8 cellular contexts compared by ENCODE assay signal in the genomic region with DNA sequence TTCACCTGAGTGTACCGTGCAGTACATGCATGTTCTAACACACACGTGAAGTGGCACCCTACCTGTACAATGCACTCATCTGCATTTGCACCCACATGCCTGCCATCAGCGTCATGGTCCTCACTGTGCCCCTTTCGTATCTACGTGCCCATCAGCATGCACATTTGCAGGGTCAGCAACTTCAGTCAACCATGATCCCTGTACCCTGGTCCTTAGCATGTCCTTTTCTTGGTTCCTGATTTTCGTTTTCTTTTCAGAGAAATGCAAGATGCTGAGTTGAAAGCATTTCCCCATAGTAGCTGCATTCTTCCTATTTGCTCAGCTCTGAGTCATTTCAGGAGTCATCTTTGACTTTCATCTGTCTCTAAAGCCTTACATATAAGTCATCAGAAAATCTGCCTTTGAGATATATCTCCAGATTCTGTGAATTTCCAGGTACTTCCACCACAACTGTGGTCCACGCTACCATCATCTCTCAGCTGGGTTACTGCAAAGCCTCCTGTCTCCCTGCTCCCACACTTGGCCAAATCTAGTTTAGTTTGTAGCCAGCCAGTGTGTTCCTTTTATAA. TPM values are rescaled to one million over a fixed set of nuclear protein-coding genes. Genes with fewer than 3 reads are reported as not detected.
A peak's percentile ranks its signal among the peaks of the same experiment; 100 is the strongest.
DNase-seq lines count a peak whose midpoint lies in the region; ATAC-seq and TF ChIP-seq lines count a peak whose summit lies in the region.

No MANE protein-coding gene starts in this region.

- H3K9me3 ChIP-seq in left ventricle myocardium inferior (replicated peaks) (peaks cover 4% of the 10 kb centered on the region), HAP-1 (peaks cover 3% of the 10 kb centered on the region)

- ATAC-seq in HG03066 (IDR thresholded peaks at IDR 0.05; ENCODE audit: low read depth, unreplicated experiment), result peak; percentile 90
- peak; percentile 80 for ATAC-seq in activated CD8-positive, alpha-beta T cell treated with anti-CD3 and anti-CD28 coated beads for 36 hours

- H3K4me1 ChIP-seq in left ventricle myocardium inferior, result no peaks in the 10 kb centered on the region
- H3K4me1 ChIP-seq in HAP-1, result no peaks in the 10 kb centered on the region

- peaks cover 14% of the 10 kb centered on the region for H3K27me3 Mint-ChIP-seq in activated CD8-positive, alpha-beta T cell treated with anti-CD3 and anti-CD28 coated beads for 36 hours

- intact Hi-C loops in activated CD8-positive, alpha-beta T cell treated with anti-CD3 and anti-CD28 coated beads for 36 hours (cut with micrococcal nuclease), result no loop called here
- intact Hi-C loops in left ventricle myocardium inferior (cut with micrococcal nuclease), result no loop called here

- peak; percentile 65 for DNase-seq in stimulated activated CD4-positive, alpha-beta T cell treated with anti-CD3 and anti-CD28 coated beads, Interleukin-15, amount 100 ng/mL, for 24 hours
- DNase-seq in stimulated activated CD4-positive, alpha-beta T cell treated with anti-CD3 and anti-CD28 coated beads, Interleukin-12 subunit alpha, Interleukin-12 subunit beta, amount 100 ng/mL, for 4 hours, result no peak
- peak; percentile 81 for DNase-seq in activated CD8-positive, alpha-beta T cell treated with anti-CD3 and anti-CD28 coated beads for 36 hours
- DNase-seq in stimulated activated CD4-positive, alpha-beta T cell treated with anti-CD3 and anti-CD28 coated beads, Interleukin-4, amount 100 ng/mL, for 48 hours (ENCODE audit: low read depth in 2 of 2), result peak; percentile 28 to 47
- DNase-seq in left ventricle myocardium inferior, result no peak
- DNase-seq in NCI-H2196 (lab: John Stamatoyannopoulos, UW; ENCODE audit: unreplicated experiment), result no peak
- no peak for DNase-seq in HAP-1 (ENCODE audit: low spot score in 2 of 2)

- no peak overlapping the region for H3K27ac ChIP-seq in left ventricle myocardium inferior (replicated peaks)

- in situ Hi-C loops in HAP-1 (cut with MboI; ENCODE audit: low sequenced_read_pairs), result no loop called here

- TF ChIP-seq CTCF in activated CD8-positive, alpha-beta T cell treated with anti-CD3 and anti-CD28 coated beads for 36 hours (IDR thresholded peaks at IDR 0.05), result no peak
- no peak for TF ChIP-seq CTCF in left ventricle myocardium inferior (IDR thresholded peaks at IDR 0.05; ENCODE audit: borderline replicate concordance)

- peaks cover 17% of the 10 kb centered on the region for H3K4me1 Mint-ChIP-seq in activated CD8-positive, alpha-beta T cell treated with anti-CD3 and anti-CD28 coated beads for 36 hours (ENCODE audit: low read depth)

- no peak overlapping the region for H3K4me3 Mint-ChIP-seq in activated CD8-positive, alpha-beta T cell treated with anti-CD3 and anti-CD28 coated beads for 36 hours

- POLR2A ChIA-PET in activated CD8-positive, alpha-beta T cell treated with anti-CD3 and anti-CD28 coated beads for 36 hours (lab: Charles Lee), result interaction anchor here (1.1 to 5.7 kb wide), 3 partner anchors 9 to 23 kb away, joined by 3 to 37 read pairs (median 5); a partner anchor contains a TSS

- H3K27me3 ChIP-seq in left ventricle myocardium inferior (ENCODE audit: low read depth) (peaks cover 21% of the 10 kb centered on the region), HAP-1 (ENCODE audit: low read depth) (no peaks in the 10 kb centered on the region)

- CTCF ChIA-PET in activated CD8-positive, alpha-beta T cell treated with anti-CD3 and anti-CD28 coated beads for 36 hours (lab: Charles Lee), result interaction anchor here (1.0 to 1.8 kb wide), 3 partner anchors 12 to 39 kb away, joined by 4 to 6 read pairs (median 6); no protein-coding TSS in a partner anchor

- H3K36me3 Mint-ChIP-seq in activated CD8-positive, alpha-beta T cell treated with anti-CD3 and anti-CD28 coated beads for 36 hours (ENCODE audit: low read depth), result no peaks in the 10 kb centered on the region

- no peaks in the 10 kb centered on the region for H3K36me3 ChIP-seq in left ventricle myocardium inferior
- no peaks in the 10 kb centered on the region for H3K36me3 ChIP-seq in HAP-1 (replicated peaks)

- no peak overlapping the region for H3K4me3 ChIP-seq in left ventricle myocardium inferior
- no peak overlapping the region for H3K4me3 ChIP-seq in HAP-1

- peak overlapping the region; percentile 57 for H3K27ac Mint-ChIP-seq in activated CD8-positive, alpha-beta T cell treated with anti-CD3 and anti-CD28 coated beads for 36 hours

- H3K9me3 Mint-ChIP-seq in activated CD8-positive, alpha-beta T cell treated with anti-CD3 and anti-CD28 coated beads for 36 hours, result peaks cover 3% of the 10 kb centered on the region

RNA-seq across cellular contexts. Expression of a gene that starts 14.7 kb away (rescaled TPM):
- 100 to 1,000 TPM; 104 TPM for total RNA-seq in activated CD8-positive, alpha-beta T cell treated with anti-CD3 and anti-CD28 coated beads for 36 hours
- 69.8 TPM for total RNA-seq in left ventricle myocardium inferior

Comparison
In these comparisons a context has a peak if more than half of its experiments do, and no peak if none do; other contexts are left out.
1. DNase-seq: peak in stimulated activated CD4-positive, alpha-beta T cell treated with anti-CD3 and anti-CD28 coated beads, Interleukin-15, amount 100 ng/mL, for 24 hours (single experiment), activated CD8-positive, alpha-beta T cell treated with anti-CD3 and anti-CD28 coated beads for 36 hours (single experiment) and stimulated activated CD4-positive, alpha-beta T cell treated with anti-CD3 and anti-CD28 coated beads, Interleukin-4, amount 100 ng/mL, for 48 hours (2 of 2); none in stimulated activated CD4-positive, alpha-beta T cell treated with anti-CD3 and anti-CD28 coated beads, Interleukin-12 subunit alpha, Interleukin-12 subunit beta, amount 100 ng/mL, for 4 hours (single experiment), left ventricle myocardium inferior (single experiment), NCI-H2196 (single experiment) and HAP-1 (0 of 2).